ENCODE assay signal across 14 cellular contexts in genomic region chr6:158705386-158706126, GRCh38. TPM values are rescaled to one million over a fixed set of nuclear protein-coding genes. Genes with fewer than 3 reads are reported as not detected.
DNase-seq lines count a peak whose midpoint lies in the region; ATAC-seq and TF ChIP-seq lines count a peak whose summit lies in the region.
"Had no signal": no experiment of that assay in that cellular context is flagged by ENCODE, and none has a peak within 500 bp of the region (broad histone marks: within the 10 kb centered on the region; RNA-seq: fewer than 3 reads in every experiment).

No MANE protein-coding gene starts in this region.

- peak; percentile 14 for ATAC-seq in stimulated activated naive CD8-positive, alpha-beta T cell treated with anti-CD3 and anti-CD28 coated beads, Interleukin-15, amount 100 ng/mL, for 72 hours
- ATAC-seq in stimulated activated naive CD8-positive, alpha-beta T cell treated with anti-CD3 and anti-CD28 coated beads, Interleukin-15, Interleukin-2, amounts not matched to agents 100 U/mL and 50 U/mL, for 24 hours: no peak
- ATAC-seq in HG03342 (IDR thresholded peaks at IDR 0.05; ENCODE audit: unreplicated experiment): no peak

- no peak for DNase-seq in stimulated activated naive CD8-positive, alpha-beta T cell treated with anti-CD3 and anti-CD28 coated beads, Interleukin-15, amount 100 ng/mL, for 72 hours
- no peak for DNase-seq in stimulated activated naive CD8-positive, alpha-beta T cell treated with anti-CD3 and anti-CD28 coated beads, Interleukin-15, Interleukin-2, amounts not matched to agents 100 U/mL and 50 U/mL, for 24 hours
- peak; percentile 69 for DNase-seq in endodermal cell
- DNase-seq in trophoblast cell: no peak
- no peak for DNase-seq in NCI-H2107 treated with DMSO at 0.1 percent for 48 hours (lab: John Stamatoyannopoulos, UW; ENCODE audit: unreplicated experiment)
- DNase-seq in NCI-H82 treated with DMSO at 0.1 percent for 48 hours (lab: John Stamatoyannopoulos, UW; ENCODE audit: unreplicated experiment): no peak
- DNase-seq in activated CD4-positive, alpha-beta T cell treated with anti-CD3 and anti-CD28 coated beads, Interleukin-2, amount 50 U/mL, for 4 hours: no peak
- DNase-seq: activated CD4-positive, CD25-positive, alpha-beta regulatory T cell; NCI-H748 treated with DMSO at 0.1 percent for 48 hours; stimulated activated CD4-positive, alpha-beta T cell treated with anti-CD3 and anti-CD28 coated beads, Interleukin-12 subunit alpha, Interleukin-12 subunit beta, amount 100 ng/mL, for 4 hours had no signal

- peak overlapping the region; percentile 93 for H2BK12ac ChIP-seq in trophoblast cell (ENCODE audit: low read length)

- no peak overlapping the region for H3K4me2 ChIP-seq in trophoblast cell (ENCODE audit: low read length)
- H3K4me2 ChIP-seq: BLaER1 had no signal

- H3K4me1 ChIP-seq in endodermal cell (ENCODE audit: control insufficient read depth, insufficient read depth, low read length) (peaks cover 17% of the 10 kb centered on the region), trophoblast cell (ENCODE audit: control insufficient read depth in 1 of 2, insufficient read depth in 2 of 2, low read length in 2 of 2) (peaks cover 20 to 26% of the 10 kb centered on the region in 2 experiments)

- H2AK5ac ChIP-seq in trophoblast cell (ENCODE audit: low read length): peak overlapping the region; percentile 87

- peaks cover 28% of the 10 kb centered on the region for H3K4me1 Mint-ChIP-seq in stimulated activated naive CD8-positive, alpha-beta T cell treated with anti-CD3 and anti-CD28 coated beads, Interleukin-15, amount 100 ng/mL, for 72 hours
- peaks cover 34% of the 10 kb centered on the region for H3K4me1 Mint-ChIP-seq in endodermal cell

- H2BK5ac ChIP-seq in trophoblast cell (ENCODE audit: low read depth, low read length, poor library complexity): peak overlapping the region; percentile 3

- H3K9ac ChIP-seq in endodermal cell (ENCODE audit: extremely low read depth, low read length, poor library complexity, severe bottlenecking) (peak overlapping the region; percentile 26), trophoblast cell (ENCODE audit: low read length) (no peak overlapping the region)
- H3K9ac ChIP-seq: BLaER1 had no signal

- no peaks in the 10 kb centered on the region for H3K36me3 Mint-ChIP-seq in endodermal cell (ENCODE audit: low read depth)

- peaks cover 29% of the 10 kb centered on the region for H3K79me1 ChIP-seq in trophoblast cell (ENCODE audit: low read length)

- peak overlapping the region; percentile 70 for H3K18ac ChIP-seq in trophoblast cell (ENCODE audit: low read length)

- no peak overlapping the region for H3K23ac ChIP-seq in trophoblast cell (ENCODE audit: low read length)

- H3K4me3 ChIP-seq in endodermal cell (ENCODE audit: low read length) (no peak overlapping the region), trophoblast cell (ENCODE audit: low read depth, low read length) (no peak overlapping the region)
- H3K4me3 ChIP-seq: BLaER1 had no signal

- H3K9me3 ChIP-seq in endodermal cell (ENCODE audit: control insufficient read depth, low read length): no peaks in the 10 kb centered on the region
- H3K9me3 ChIP-seq in trophoblast cell (ENCODE audit: insufficient read depth, low read depth, low read length): no peaks in the 10 kb centered on the region
- H3K9me3 ChIP-seq: BLaER1, neutrophil had no signal

- H2BK120ac ChIP-seq in trophoblast cell (ENCODE audit: insufficient read depth, low read length, poor library complexity): peak overlapping the region; percentile 33

- no peak overlapping the region for H3K27ac ChIP-seq in endodermal cell (ENCODE audit: low read depth, low read length)
- H3K27ac ChIP-seq in trophoblast cell (ENCODE audit: low read depth, low read length): no peak overlapping the region
- H3K27ac ChIP-seq: BLaER1, neutrophil had no signal

- peak overlapping the region; percentile 71 for H4K91ac ChIP-seq in trophoblast cell (ENCODE audit: low read depth, low read length)

- peaks cover 10% of the 10 kb centered on the region for H3K79me2 ChIP-seq in trophoblast cell (ENCODE audit: control insufficient read depth, insufficient read depth, low read length, poor library complexity)

- no peak overlapping the region for H3K4me3 Mint-ChIP-seq in stimulated activated naive CD8-positive, alpha-beta T cell treated with anti-CD3 and anti-CD28 coated beads, Interleukin-15, amount 100 ng/mL, for 72 hours
- H3K4me3 Mint-ChIP-seq in endodermal cell: no peak overlapping the region
- H3K4me3 Mint-ChIP-seq: HFFc6 had no signal

- no peak overlapping the region for H3K27ac Mint-ChIP-seq in stimulated activated naive CD8-positive, alpha-beta T cell treated with anti-CD3 and anti-CD28 coated beads, Interleukin-15, amount 100 ng/mL, for 72 hours
- H3K27ac Mint-ChIP-seq in endodermal cell: peak overlapping the region; percentile 93

- H3K27me3 Mint-ChIP-seq in stimulated activated naive CD8-positive, alpha-beta T cell treated with anti-CD3 and anti-CD28 coated beads, Interleukin-15, amount 100 ng/mL, for 72 hours: no peaks in the 10 kb centered on the region
- no peaks in the 10 kb centered on the region for H3K27me3 Mint-ChIP-seq in endodermal cell (ENCODE audit: insufficient read depth)

- H3K36me3 ChIP-seq in endodermal cell (ENCODE audit: control insufficient read depth, insufficient read depth, low read length): no peaks in the 10 kb centered on the region
- no peaks in the 10 kb centered on the region for H3K36me3 ChIP-seq in trophoblast cell (ENCODE audit: control insufficient read depth in 1 of 2, insufficient read depth in 2 of 2, low read length in 2 of 2)
- H3K36me3 ChIP-seq: BLaER1 had no signal

- H3K4ac ChIP-seq in trophoblast cell (ENCODE audit: low read depth, low read length): peak overlapping the region; percentile 66

- WGBS in endodermal cell (ENCODE audit: insufficient coverage in 1 of 2, insufficient read length in 1 of 2), 2 experiments: 90 to 91% methylated on average over 11 to 13 of the region's 13 CpGs
- no CpG with 5 or more reads among the region's 13 CpGs for WGBS in trophoblast cell (ENCODE audit: extremely low coverage, insufficient coverage, insufficient read length)

- no peak for TF ChIP-seq CTCF in endodermal cell (conservative IDR thresholded peaks at IDR 0.05)

- H3K27me3 ChIP-seq in endodermal cell (ENCODE audit: control insufficient read depth, insufficient read depth, low read length, poor library complexity, severe bottlenecking) (no peaks in the 10 kb centered on the region), trophoblast cell (ENCODE audit: insufficient read depth, low read length) (no peaks in the 10 kb centered on the region)
- H3K27me3 ChIP-seq: BLaER1, neutrophil had no signal

- H4K12ac ChIP-seq in trophoblast cell (ENCODE audit: low read depth, low read length): no peak overlapping the region

- H3K9me3 Mint-ChIP-seq in stimulated activated naive CD8-positive, alpha-beta T cell treated with anti-CD3 and anti-CD28 coated beads, Interleukin-15, amount 100 ng/mL, for 72 hours: no peaks in the 10 kb centered on the region
- no peaks in the 10 kb centered on the region for H3K9me3 Mint-ChIP-seq in endodermal cell
- H3K9me3 Mint-ChIP-seq: HFFc6 had no signal

- peak overlapping the region; percentile 27 for H4K8ac ChIP-seq in trophoblast cell (ENCODE audit: low read depth, low read length)

- H2AFZ ChIP-seq in trophoblast cell (ENCODE audit: insufficient read depth, low read length, poor library complexity): no peak overlapping the region

- peak overlapping the region; percentile 12 for H3K14ac ChIP-seq in trophoblast cell (ENCODE audit: low read length)

RNA-seq across cellular contexts. Expression of gene SYTL3, which starts 55.7 kb away (rescaled TPM):
- total RNA-seq in endodermal cell: under 1 TPM; 0.58 to 0.79 TPM
- polyA plus RNA-seq in endodermal cell (2013, experiment 1 of 2): 0.46 TPM
- polyA plus RNA-seq in endodermal cell (2013, experiment 2 of 2): 0.50 TPM
- polyA plus RNA-seq in trophoblast cell (2013): 2.7 and 2.9 TPM in 2 replicates
